ENCODE assay signal across 14 cellular contexts in the genomic region with DNA sequence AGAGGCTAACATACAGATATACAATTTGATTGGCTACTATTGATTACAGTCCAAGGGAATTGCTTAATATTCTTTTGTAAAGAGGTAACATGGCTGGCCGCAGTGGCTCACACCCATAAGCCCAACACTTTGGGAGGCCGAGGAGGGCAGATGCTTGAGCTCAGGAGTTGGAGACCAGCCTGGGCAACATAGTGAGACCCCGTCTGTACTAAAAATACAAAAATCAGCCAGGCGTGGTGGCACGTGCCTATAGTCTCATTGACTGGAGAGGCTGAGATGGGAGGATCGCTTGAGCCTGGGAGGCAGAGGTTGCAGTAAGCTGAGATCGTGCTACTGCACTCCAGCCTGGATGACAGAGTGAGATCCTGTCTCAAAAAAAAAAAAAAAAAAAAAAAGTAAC. TPM values are rescaled to one million over a fixed set of nuclear protein-coding genes. Genes with fewer than 3 reads are reported as not detected.
A peak's percentile ranks its signal among the peaks of the same experiment; 100 is the strongest.
DNase-seq lines count a peak whose midpoint lies in the region; ATAC-seq and TF ChIP-seq lines count a peak whose summit lies in the region.
"Not testable (repeated sequence)": the region's sequence is repeated elsewhere in the genome, so short reads cannot be mapped to it uniquely, and the experiment has no call there.
"Had no signal": no experiment of that assay in that cellular context is flagged by ENCODE, and none has a peak within 500 bp of the region (broad histone marks: within the 10 kb centered on the region; RNA-seq: fewer than 3 reads in every experiment).

No MANE protein-coding gene starts in this region.

- not testable (repeated sequence) for DNase-seq in CD8-positive, alpha-beta memory T cell; T-cell; activated T-helper 1 cell treated with anti-CD3 and anti-CD28 coated beads, Interleukin-12 subunit alpha, Interleukin-12 subunit beta, Interleukin-2, Interleukin-4 antibody, amounts not matched to agents 30 ng/mL and 10 ng/mL and 1 ng/mL, durations not matched to agents 14 hours and 24 hours and 36 hours (ENCODE audit: low spot score); caudate nucleus (lab: John Stamatoyannopoulos, UW); hepatocyte (ENCODE audit: low spot score); naive thymus-derived CD4-positive, alpha-beta T cell
- peak; percentile 66 for DNase-seq in spleen

- intact Hi-C loops in activated T-helper 1 cell treated with anti-CD3 and anti-CD28 coated beads, Interleukin-12 subunit alpha, Interleukin-12 subunit beta, Interleukin-2, Interleukin-4 antibody, amounts not matched to agents 30 ng/mL and 10 ng/mL and 1 ng/mL, durations not matched to agents 14 hours and 24 hours and 36 hours (cut with micrococcal nuclease); naive thymus-derived CD4-positive, alpha-beta T cell (cut with micrococcal nuclease); spleen (cut with DNase I; ENCODE audit: low total_unique reads): not testable (repeated sequence)

- H3K27me3 Mint-ChIP-seq in CD8-positive, alpha-beta memory T cell = peaks cover 11 to 24% of the 10 kb centered on the region in 2 donors
- H3K27me3 Mint-ChIP-seq in T-cell = not testable (repeated sequence)
- H3K27me3 Mint-ChIP-seq in activated T-helper 1 cell treated with anti-CD3 and anti-CD28 coated beads, Interleukin-12 subunit alpha, Interleukin-12 subunit beta, Interleukin-2, Interleukin-4 antibody, amounts not matched to agents 30 ng/mL and 10 ng/mL and 1 ng/mL, durations not matched to agents 14 hours and 24 hours and 36 hours (ENCODE audit: insufficient read depth) = peaks cover 26% of the 10 kb centered on the region
- peaks cover 0 to 20% (median 0%) of the 10 kb centered on the region in 5 donors for H3K27me3 Mint-ChIP-seq in naive thymus-derived CD4-positive, alpha-beta T cell

- H3K9me2 ChIP-seq in hepatocyte (replicated peaks; ENCODE audit: insufficient read depth) = not testable (repeated sequence)

- H3K4me3 Mint-ChIP-seq in CD8-positive, alpha-beta memory T cell = peak overlapping the region; percentile 38 to 88 (median 82)
- H3K4me3 Mint-ChIP-seq in T-cell = peak overlapping the region; percentile 80 to 81 (median 80)
- H3K4me3 Mint-ChIP-seq in activated T-helper 1 cell treated with anti-CD3 and anti-CD28 coated beads, Interleukin-12 subunit alpha, Interleukin-12 subunit beta, Interleukin-2, Interleukin-4 antibody, amounts not matched to agents 30 ng/mL and 10 ng/mL and 1 ng/mL, durations not matched to agents 14 hours and 24 hours and 36 hours = peak overlapping the region; percentile 21
- peak overlapping the region; percentile 70 to 94 (median 76) for H3K4me3 Mint-ChIP-seq in naive thymus-derived CD4-positive, alpha-beta T cell

- peaks cover 50 to 76% (median 59%) of the 10 kb centered on the region in 3 donors for H3K4me1 Mint-ChIP-seq in CD8-positive, alpha-beta memory T cell
- peaks cover 71 to 87% (median 87%) of the 10 kb centered on the region in 3 donors for H3K4me1 Mint-ChIP-seq in T-cell
- H3K4me1 Mint-ChIP-seq in activated T-helper 1 cell treated with anti-CD3 and anti-CD28 coated beads, Interleukin-12 subunit alpha, Interleukin-12 subunit beta, Interleukin-2, Interleukin-4 antibody, amounts not matched to agents 30 ng/mL and 10 ng/mL and 1 ng/mL, durations not matched to agents 14 hours and 24 hours and 36 hours (ENCODE audit: low read depth) = peaks cover 71% of the 10 kb centered on the region
- H3K4me1 Mint-ChIP-seq in naive thymus-derived CD4-positive, alpha-beta T cell = peaks cover 36 to 89% (median 84%) of the 10 kb centered on the region in 7 donors

- H3K4me3 ChIP-seq in CD8-positive, alpha-beta memory T cell (ENCODE audit: low read length); hepatocyte; naive thymus-derived CD4-positive, alpha-beta T cell (ENCODE audit: low read length): not testable (repeated sequence)
- H3K4me3 ChIP-seq in spleen = peak overlapping the region in 1 of 8 donors; percentile 4

- H3K36me3 ChIP-seq in CD8-positive, alpha-beta memory T cell (ENCODE audit: insufficient read depth, low read length); hepatocyte (replicated peaks; ENCODE audit: insufficient read depth, low read depth); naive thymus-derived CD4-positive, alpha-beta T cell (ENCODE audit: control insufficient read depth in 2 of 3, insufficient read depth in 3 of 3, low read length in 3 of 3); spleen: not testable (repeated sequence)

- peaks cover 59% of the 10 kb centered on the region for H3K4me1 ChIP-seq in CD8-positive, alpha-beta memory T cell (ENCODE audit: insufficient read depth, low read length)
- H3K4me1 ChIP-seq in hepatocyte (ENCODE audit: insufficient read depth) = peaks cover 23% of the 10 kb centered on the region
- H3K4me1 ChIP-seq in naive thymus-derived CD4-positive, alpha-beta T cell (ENCODE audit: control insufficient read depth in 2 of 2, insufficient read depth in 2 of 2, low read length in 2 of 2) = peaks cover 37 to 49% of the 10 kb centered on the region in 2 donors
- H3K4me1 ChIP-seq in spleen = peaks cover 24 to 99% (median 84%) of the 10 kb centered on the region in 6 donors

- WGBS in hepatocyte (ENCODE audit: low lambda C conversion rate, missing lambda C conversion rate) = 97% methylated on average over 7 of the region's 7 CpGs
- 77 to 83% (median 81%) methylated on average over 7 of the region's 7 CpGs for WGBS in spleen, 5 donors

- H3K36me3 Mint-ChIP-seq in CD8-positive, alpha-beta memory T cell; T-cell: not testable (repeated sequence)
- peaks cover 10% of the 10 kb centered on the region for H3K36me3 Mint-ChIP-seq in activated T-helper 1 cell treated with anti-CD3 and anti-CD28 coated beads, Interleukin-12 subunit alpha, Interleukin-12 subunit beta, Interleukin-2, Interleukin-4 antibody, amounts not matched to agents 30 ng/mL and 10 ng/mL and 1 ng/mL, durations not matched to agents 14 hours and 24 hours and 36 hours (ENCODE audit: low read depth)
- peaks cover 0 to 35% (median 0%) of the 10 kb centered on the region in 5 donors for H3K36me3 Mint-ChIP-seq in naive thymus-derived CD4-positive, alpha-beta T cell

- not testable (repeated sequence) for TF ChIP-seq CTCF in hepatocyte (IDR thresholded peaks at IDR 0.05; ENCODE audit: poor library complexity); spleen (IDR thresholded peaks at IDR 0.05 in 8 of 11, conservative IDR thresholded peaks at IDR 0.05 in 3 of 11)

- not testable (repeated sequence) for H3K4me2 ChIP-seq in hepatocyte

- not testable (repeated sequence) for H4K20me1 ChIP-seq in hepatocyte (ENCODE audit: insufficient read depth, poor library complexity, severe bottlenecking)

- CTCF ChIA-PET in CD8-positive, alpha-beta memory T cell (lab: Charles Lee) = not testable (repeated sequence)
- CTCF ChIA-PET in T-cell (lab: Charles Lee) = interaction anchor here in 1 of 2 donors (0.6 to 2.0 kb wide), 3 partner anchors 27 to 83 kb away, joined by 3 to 15 read pairs (median 6); partner anchors contain the start of genes IFIT2 and IFIT5
- CTCF ChIA-PET in naive thymus-derived CD4-positive, alpha-beta T cell (lab: Charles Lee) = interaction anchor here (2.1 kb wide), 1 partner anchor 38 kb away, joined by 6 read pairs; no protein-coding TSS in a partner anchor

- peaks cover 12% of the 10 kb centered on the region for H3K79me2 ChIP-seq in hepatocyte

- not testable (repeated sequence) for ATAC-seq in T-cell (replicated peaks in 1 of 4); naive thymus-derived CD4-positive, alpha-beta T cell

- POLR2A ChIA-PET in CD8-positive, alpha-beta memory T cell (lab: Charles Lee) = interaction anchor here (1.5 kb wide), 1 partner anchor 80 kb away, joined by 5 read pairs; the partner anchor contains the start of gene LIPA
- POLR2A ChIA-PET in T-cell (lab: Charles Lee) = interaction anchor here (0.6 to 1.2 kb wide), 4 partner anchors 26 to 103 kb away, joined by 4 to 7 read pairs (median 5); partner anchors contain the start of gene IFIT1 (in 1 of the 2)
- POLR2A ChIA-PET in naive thymus-derived CD4-positive, alpha-beta T cell (lab: Charles Lee) = interaction anchor here (1.7 kb wide), 2 partner anchors 61 to 80 kb away, joined by 5 to 11 read pairs; partner anchors contain the start of genes IFIT1 and LIPA

- H3K9me3 Mint-ChIP-seq in CD8-positive, alpha-beta memory T cell; T-cell; activated T-helper 1 cell treated with anti-CD3 and anti-CD28 coated beads, Interleukin-12 subunit alpha, Interleukin-12 subunit beta, Interleukin-2, Interleukin-4 antibody, amounts not matched to agents 30 ng/mL and 10 ng/mL and 1 ng/mL, durations not matched to agents 14 hours and 24 hours and 36 hours; naive thymus-derived CD4-positive, alpha-beta T cell: not testable (repeated sequence)

- peak overlapping the region in 6 of 8 donors; percentile 77 to 99 (median 96) for H3K27ac Mint-ChIP-seq in CD8-positive, alpha-beta memory T cell
- peak overlapping the region; percentile 91 for H3K27ac Mint-ChIP-seq in T-cell
- H3K27ac Mint-ChIP-seq in activated T-helper 1 cell treated with anti-CD3 and anti-CD28 coated beads, Interleukin-12 subunit alpha, Interleukin-12 subunit beta, Interleukin-2, Interleukin-4 antibody, amounts not matched to agents 30 ng/mL and 10 ng/mL and 1 ng/mL, durations not matched to agents 14 hours and 24 hours and 36 hours = not testable (repeated sequence)
- H3K27ac Mint-ChIP-seq in naive thymus-derived CD4-positive, alpha-beta T cell = peak overlapping the region in 7 of 9 donors; percentile 86 to 98 (median 94)

- H3K27me3 ChIP-seq in CD8-positive, alpha-beta memory T cell (ENCODE audit: insufficient read depth, low read length, poor library complexity, severe bottlenecking); hepatocyte; naive thymus-derived CD4-positive, alpha-beta T cell (ENCODE audit: control insufficient read depth in 2 of 2, insufficient read depth in 2 of 2, low read length in 2 of 2); spleen (replicated peaks in 1 of 7): not testable (repeated sequence)

- not testable (repeated sequence) for H3K27ac ChIP-seq in CD8-positive, alpha-beta memory T cell (ENCODE audit: low read depth, low read length); naive thymus-derived CD4-positive, alpha-beta T cell (ENCODE audit: low read depth, low read length)
- H3K27ac ChIP-seq in caudate nucleus (ENCODE audit: low read depth, low read length) = peak overlapping the region; percentile 50
- peak overlapping the region; percentile 88 for H3K27ac ChIP-seq in hepatocyte
- peak overlapping the region in 7 of 8 donors; percentile 70 to 95 (median 87) for H3K27ac ChIP-seq in spleen

- not testable (repeated sequence) for H3K9me3 ChIP-seq in CD8-positive, alpha-beta memory T cell (ENCODE audit: low read length); hepatocyte (ENCODE audit: low read depth); naive thymus-derived CD4-positive, alpha-beta T cell (ENCODE audit: control insufficient read depth in 2 of 3, low read length in 3 of 3); spleen

- not testable (repeated sequence) for TF ChIP-seq POLR2A in spleen (IDR thresholded peaks at IDR 0.05)

- H2AFZ ChIP-seq in hepatocyte = not testable (repeated sequence)

RNA-seq across cellular contexts. Expression of gene IFIT3, which starts 3.7 kb away (rescaled TPM):
- under 1 TPM; 0.35 to 0.63 TPM for total RNA-seq in CD8-positive, alpha-beta memory T cell
- polyA plus RNA-seq in CD8-positive, alpha-beta memory T cell = 3.7 TPM
- total RNA-seq in T-cell = 1 to 10 TPM; 2.3 to 4.4 (median 3.9) TPM
- 0.83 and 0.91 TPM in 2 replicates for total RNA-seq in activated T-helper 1 cell treated with anti-CD3 and anti-CD28 coated beads, Interleukin-12 subunit alpha, Interleukin-12 subunit beta, Interleukin-2, Interleukin-4 antibody, amounts not matched to agents 30 ng/mL and 10 ng/mL and 1 ng/mL, durations not matched to agents 14 hours and 24 hours and 36 hours
- 10.5 and 10.8 TPM in 2 replicates for total RNA-seq in hepatocyte
- 6.9 and 8.6 TPM in 2 replicates for polyA plus RNA-seq in hepatocyte
- 10 to 100 TPM in 1 of 5 experiments, 1 to 10 TPM in 4; 1.8 to 22.3 (median 3.2) TPM for total RNA-seq in naive thymus-derived CD4-positive, alpha-beta T cell
- polyA plus RNA-seq in naive thymus-derived CD4-positive, alpha-beta T cell = 10 to 100 TPM in 1 of 2 donors, 1 to 10 TPM in 1; 4.1 to 13.1 TPM
- 10 to 100 TPM; 19.1 to 44.5 (median 24.7) TPM for total RNA-seq in spleen
- polyA plus RNA-seq in spleen = 10 to 100 TPM in 2 of 3 donors, 1 to 10 TPM in 1; 7.7 to 29.9 (median 10.4) TPM
- total RNA-seq: progenitor cell of endocrine pancreas had no signal

RNA-seq across cellular contexts. Expression of gene IFIT2, which starts 29.6 kb away (rescaled TPM):
- 1 to 10 TPM; 1.3 to 1.5 TPM for total RNA-seq in CD8-positive, alpha-beta memory T cell
- polyA plus RNA-seq in CD8-positive, alpha-beta memory T cell = 7.1 TPM
- total RNA-seq in T-cell = 10 to 100 TPM in 1 of 5 donors, 1 to 10 TPM in 4; 6.4 to 13.9 (median 6.8) TPM
- 0.34 and 0.47 TPM in 2 replicates for total RNA-seq in activated T-helper 1 cell treated with anti-CD3 and anti-CD28 coated beads, Interleukin-12 subunit alpha, Interleukin-12 subunit beta, Interleukin-2, Interleukin-4 antibody, amounts not matched to agents 30 ng/mL and 10 ng/mL and 1 ng/mL, durations not matched to agents 14 hours and 24 hours and 36 hours
- 3.9 and 4.6 TPM in 2 replicates for total RNA-seq in hepatocyte
- 2.4 and 2.9 TPM in 2 replicates for polyA plus RNA-seq in hepatocyte
- 10 to 100 TPM in 1 of 5 experiments, 1 to 10 TPM in 4; 6.0 to 16.4 (median 8.4) TPM for total RNA-seq in naive thymus-derived CD4-positive, alpha-beta T cell
- polyA plus RNA-seq in naive thymus-derived CD4-positive, alpha-beta T cell = 1 to 10 TPM; 4.4 to 9.9 TPM
- total RNA-seq in spleen = 10 to 100 TPM; 12.8 to 22.2 (median 18.2) TPM
- polyA plus RNA-seq in spleen = 10 to 100 TPM in 1 of 3 donors, 1 to 10 TPM in 2; 6.1 to 11.4 (median 7.0) TPM
- total RNA-seq: progenitor cell of endocrine pancreas had no signal

RNA-seq across cellular contexts. Expression of gene IFIT1B, which starts 46.4 kb away (rescaled TPM):
- not detected for total RNA-seq in CD8-positive, alpha-beta memory T cell
- 0.14 TPM for polyA plus RNA-seq in CD8-positive, alpha-beta memory T cell
- not detected for total RNA-seq in T-cell
- total RNA-seq in activated T-helper 1 cell treated with anti-CD3 and anti-CD28 coated beads, Interleukin-12 subunit alpha, Interleukin-12 subunit beta, Interleukin-2, Interleukin-4 antibody, amounts not matched to agents 30 ng/mL and 10 ng/mL and 1 ng/mL, durations not matched to agents 14 hours and 24 hours and 36 hours = not detected in 2 replicates
- total RNA-seq in hepatocyte = not detected in 2 replicates
- not detected in 2 replicates for polyA plus RNA-seq in hepatocyte
- not detected for total RNA-seq in naive thymus-derived CD4-positive, alpha-beta T cell
- polyA plus RNA-seq in naive thymus-derived CD4-positive, alpha-beta T cell = under 1 TPM in 1 of 2 donors, not detected in 1; 0.44 TPM
- total RNA-seq in spleen = 10 to 100 TPM in 1 of 7 donors, 1 to 10 TPM in 3, under 1 TPM in 1, not detected in 2; 0.49 to 36.9 (median 2.9) TPM
- polyA plus RNA-seq in spleen = under 1 TPM in 1 of 3 donors, not detected in 2; 0.04 TPM
- total RNA-seq: colonic mucosa, LHCN-M2, myocyte, OCI-LY7, progenitor cell of endocrine pancreas, smooth muscle cell had no signal
- polyA plus RNA-seq: lung, smooth muscle cell had no signal

Comparison
In these comparisons a context has a peak if more than half of its experiments do, and no peak if none do; other contexts are left out.
1. H3K4me3 Mint-ChIP-seq: peak in every context shown above with its lines; median percentile 82 in CD8-positive, alpha-beta memory T cell; 80 in T-cell; 76 in naive thymus-derived CD4-positive, alpha-beta T cell; 21 in activated T-helper 1 cell treated with anti-CD3 and anti-CD28 coated beads, Interleukin-12 subunit alpha, Interleukin-12 subunit beta, Interleukin-2, Interleukin-4 antibody, amounts not matched to agents 30 ng/mL and 10 ng/mL and 1 ng/mL, durations not matched to agents 14 hours and 24 hours and 36 hours.